Comparison of ENCODE assay signal across 9 cellular contexts in genomic region chr10:43421519-43421918, GRCh38. TPM values are rescaled to one million over a fixed set of nuclear protein-coding genes. Genes with fewer than 3 reads are reported as not detected.
DNase-seq lines count a peak whose midpoint lies in the region; ATAC-seq and TF ChIP-seq lines count a peak whose summit lies in the region.
"Had no signal": no experiment of that assay in that cellular context is flagged by ENCODE, and none has a peak within 500 bp of the region (broad histone marks: within the 10 kb centered on the region; RNA-seq: fewer than 3 reads in every experiment).

No MANE protein-coding gene starts in this region.

- no peak overlapping the region for H3K4me2 ChIP-seq in mesenchymal stem cell (ENCODE audit: low read length, poor library complexity, severe bottlenecking)

- H4K91ac ChIP-seq in mesenchymal stem cell (ENCODE audit: low read length): no peak overlapping the region

- TF ChIP-seq POLR2A in heart left ventricle (IDR thresholded peaks at IDR 0.05): no peak

- intact Hi-C loops in heart left ventricle (cut with DNase I): loop anchor here in 4 of 10 donors (1.0 to 2.0 kb wide), 3 partner anchors 15 to 25 kb away; partner anchors contain the start of gene ZNF487 (in 3 of the 4)
- intact Hi-C loops in Right ventricle myocardium superior (cut with DNase I): no loop called here

- no peak overlapping the region for H3K14ac ChIP-seq in mesenchymal stem cell (ENCODE audit: low read length in 2 of 2)

- peaks cover 41% of the 10 kb centered on the region for H3K4me1 Mint-ChIP-seq in activated naive CD8-positive, alpha-beta T cell treated with anti-CD3 and anti-CD28 coated beads, Interleukin-2, amount 10 ng/mL, durations not matched to agents 7 days and 5 days
- H3K4me1 Mint-ChIP-seq in type B pancreatic cell (ENCODE audit: unreplicated experiment): peaks cover 6% of the 10 kb centered on the region

- H3K9ac ChIP-seq in mesenchymal stem cell (ENCODE audit: low read length): peak overlapping the region; percentile 92

- no peaks in the 10 kb centered on the region for H3K79me1 ChIP-seq in mesenchymal stem cell (replicated peaks; ENCODE audit: low read length, poor library complexity, severe bottlenecking)

- H3K4me3 ChIP-seq in heart left ventricle (peak overlapping the region in 10 of 12 donors; percentile 50 to 86 (median 68)), mesenchymal stem cell (ENCODE audit: insufficient read depth in 1 of 2, low read depth in 1 of 2, low read length in 2 of 2) (peak overlapping the region in 1 of 2 experiments; percentile 83)

- H3K4me3 Mint-ChIP-seq in activated naive CD8-positive, alpha-beta T cell treated with anti-CD3 and anti-CD28 coated beads, Interleukin-2, amount 10 ng/mL, durations not matched to agents 7 days and 5 days: peak overlapping the region; percentile 54
- peak overlapping the region; percentile 59 for H3K4me3 Mint-ChIP-seq in type B pancreatic cell

- no peak overlapping the region for H3K4ac ChIP-seq in mesenchymal stem cell (ENCODE audit: low read depth in 1 of 2, low read length in 2 of 2)

- H4K8ac ChIP-seq in mesenchymal stem cell (ENCODE audit: low read length): no peak overlapping the region

- no peak overlapping the region for H3K23ac ChIP-seq in mesenchymal stem cell (ENCODE audit: low read length in 2 of 2)

- DNase-seq in heart left ventricle (no peak), Right ventricle myocardium superior (no peak), mesenchymal stem cell (peak; percentile 26), type B pancreatic cell (ENCODE audit: extremely low spot score, unreplicated experiment) (no peak), D341Med (ENCODE audit: low spot score) (no peak), H4 (ENCODE audit: low spot score) (no peak)
- DNase-seq in activated naive CD8-positive, alpha-beta T cell treated with anti-CD3 and anti-CD28 coated beads, Interleukin-2, amount 10 ng/mL, durations not matched to agents 7 days and 5 days: no peak
- no peak for DNase-seq in stimulated activated CD4-positive, alpha-beta T cell treated with anti-CD3 and anti-CD28 coated beads, Interleukin-4, amount 100 ng/mL, for 24 hours

- H3K27me3 ChIP-seq in heart left ventricle (no peaks in the 10 kb centered on the region), mesenchymal stem cell (ENCODE audit: control insufficient read depth in 1 of 2, insufficient read depth in 1 of 2, low read length in 2 of 2) (no peaks in the 10 kb centered on the region)

- H3K18ac ChIP-seq in mesenchymal stem cell (ENCODE audit: low read depth in 1 of 2, low read length in 2 of 2): no peak overlapping the region

- H2BK15ac ChIP-seq in mesenchymal stem cell (ENCODE audit: low read depth, poor library complexity, severe bottlenecking): no peak overlapping the region

- H2BK12ac ChIP-seq in mesenchymal stem cell (ENCODE audit: low read length in 2 of 2): no peak overlapping the region

- no peak overlapping the region for H2AK5ac ChIP-seq in mesenchymal stem cell (ENCODE audit: low read length, severe bottlenecking)

- H3K9me3 ChIP-seq in heart left ventricle (no peaks in the 10 kb centered on the region), mesenchymal stem cell (ENCODE audit: control insufficient read depth, low read length) (no peaks in the 10 kb centered on the region)

- no peak overlapping the region for H2AFZ ChIP-seq in mesenchymal stem cell (ENCODE audit: low read depth, low read length)

- POLR2A ChIA-PET in activated naive CD8-positive, alpha-beta T cell treated with anti-CD3 and anti-CD28 coated beads, Interleukin-2, amount 10 ng/mL, durations not matched to agents 7 days and 5 days (lab: Charles Lee): interaction anchor here (1.0 to 4.9 kb wide), 5 partner anchors 13 to 27 kb away, joined by 5 to 137 read pairs (median 9); partner anchors contain the start of genes HNRNPF and ZNF487

- WGBS in heart left ventricle, 4 donors: 81 to 90% (median 88%) methylated on average over 5 to 6 of the region's 6 CpGs
- WGBS in mesenchymal stem cell: 99% methylated on average over 6 of the region's 6 CpGs

- peaks cover 1% of the 10 kb centered on the region for H3K36me3 Mint-ChIP-seq in activated naive CD8-positive, alpha-beta T cell treated with anti-CD3 and anti-CD28 coated beads, Interleukin-2, amount 10 ng/mL, durations not matched to agents 7 days and 5 days
- H3K36me3 Mint-ChIP-seq in type B pancreatic cell: no peaks in the 10 kb centered on the region

- H3K4me1 ChIP-seq in heart left ventricle: peaks cover 0 to 42% (median 9%) of the 10 kb centered on the region in 12 donors
- H3K4me1 ChIP-seq in mesenchymal stem cell (ENCODE audit: control insufficient read depth, insufficient read depth, low read depth, low read length): peaks cover 6% of the 10 kb centered on the region

- H3K36me3 ChIP-seq in heart left ventricle: peaks cover 0 to 6% (median 0%) of the 10 kb centered on the region in 9 donors
- no peaks in the 10 kb centered on the region for H3K36me3 ChIP-seq in mesenchymal stem cell (ENCODE audit: control insufficient read depth in 1 of 2, insufficient read depth in 2 of 2, low read depth in 1 of 2, low read length in 2 of 2)

- ATAC-seq in heart left ventricle (no peak), Right ventricle myocardium superior (ENCODE audit: poor library complexity) (no peak)
- ATAC-seq in activated naive CD8-positive, alpha-beta T cell treated with anti-CD3 and anti-CD28 coated beads, Interleukin-2, amount 10 ng/mL, durations not matched to agents 7 days and 5 days (ENCODE audit: low read depth): no peak

- H3K27ac ChIP-seq in heart left ventricle (peak overlapping the region; percentile 95 to 100 (median 98)), mesenchymal stem cell (ENCODE audit: low read length, poor library complexity, severe bottlenecking) (no peak overlapping the region)

- no peaks in the 10 kb centered on the region for H3K9me3 Mint-ChIP-seq in activated naive CD8-positive, alpha-beta T cell treated with anti-CD3 and anti-CD28 coated beads, Interleukin-2, amount 10 ng/mL, durations not matched to agents 7 days and 5 days
- peaks cover 4% of the 10 kb centered on the region for H3K9me3 Mint-ChIP-seq in type B pancreatic cell

- no peak overlapping the region for H2BK5ac ChIP-seq in mesenchymal stem cell (ENCODE audit: low read depth, low read length, poor library complexity, severe bottlenecking)

- no peak for TF ChIP-seq CTCF in heart left ventricle (IDR thresholded peaks at IDR 0.05)
- no peak for TF ChIP-seq CTCF in type B pancreatic cell (conservative IDR thresholded peaks at IDR 0.05)

- H3K27me3 Mint-ChIP-seq in activated naive CD8-positive, alpha-beta T cell treated with anti-CD3 and anti-CD28 coated beads, Interleukin-2, amount 10 ng/mL, durations not matched to agents 7 days and 5 days: no peaks in the 10 kb centered on the region
- no peaks in the 10 kb centered on the region for H3K27me3 Mint-ChIP-seq in type B pancreatic cell

- H2BK120ac ChIP-seq in mesenchymal stem cell (ENCODE audit: low read depth, low read length): no peak overlapping the region

- peak overlapping the region; percentile 69 for H3K27ac Mint-ChIP-seq in activated naive CD8-positive, alpha-beta T cell treated with anti-CD3 and anti-CD28 coated beads, Interleukin-2, amount 10 ng/mL, durations not matched to agents 7 days and 5 days
- peak overlapping the region; percentile 40 for H3K27ac Mint-ChIP-seq in type B pancreatic cell

RNA-seq across cellular contexts. Expression of gene HNRNPF, which starts 12.5 kb away (rescaled TPM):
- 100 to 1,000 TPM in 1 of 9 donors, 10 to 100 TPM in 8; 60.4 to 142 (median 79.1) TPM for total RNA-seq in heart left ventricle
- polyA plus RNA-seq in heart left ventricle: 10 to 100 TPM; 24.0 to 95.2 TPM
- total RNA-seq in Right ventricle myocardium superior: 77.5 TPM
- total RNA-seq in activated naive CD8-positive, alpha-beta T cell treated with anti-CD3 and anti-CD28 coated beads, Interleukin-2, amount 10 ng/mL, durations not matched to agents 7 days and 5 days: 100 to 1,000 TPM; 347 to 351 TPM
- polyA plus RNA-seq in mesenchymal stem cell (2013, experiment 1 of 2): 115 TPM
- polyA plus RNA-seq in mesenchymal stem cell (2013, experiment 2 of 2): 117 TPM
- 220 and 287 TPM in 2 replicates for total RNA-seq in type B pancreatic cell (ENCODE audit: low replicate concordance)
- 238 and 256 TPM in 2 replicates for total RNA-seq in H4 (2014; rRNA removed; shearing (Covaris generic))

RNA-seq across cellular contexts. Expression of gene ZNF487, which starts 15.4 kb away (rescaled TPM):
- total RNA-seq in heart left ventricle (1 to 10 TPM; 1.8 to 5.1 (median 2.4) TPM), Right ventricle myocardium superior (2.0 TPM), type B pancreatic cell (ENCODE audit: low replicate concordance) (3.5 and 6.4 TPM in 2 replicates)
- polyA plus RNA-seq in heart left ventricle: 1 to 10 TPM; 2.2 to 3.4 TPM
- total RNA-seq in activated naive CD8-positive, alpha-beta T cell treated with anti-CD3 and anti-CD28 coated beads, Interleukin-2, amount 10 ng/mL, durations not matched to agents 7 days and 5 days: 1 to 10 TPM; 3.3 to 3.4 TPM
- polyA plus RNA-seq in mesenchymal stem cell (2013, experiment 1 of 2): 3.1 TPM
- 3.3 TPM for polyA plus RNA-seq in mesenchymal stem cell (2013, experiment 2 of 2)
- 0.66 and 1.4 TPM in 2 replicates for total RNA-seq in H4 (2014; rRNA removed; shearing (Covaris generic))

RNA-seq across cellular contexts. Expression of gene FXYD4, which starts 50.1 kb away (rescaled TPM):
- total RNA-seq in heart left ventricle (not detected), Right ventricle myocardium superior (not detected), type B pancreatic cell (ENCODE audit: low replicate concordance) (0.97 and 3.1 TPM in 2 replicates)
- under 1 TPM in 1 of 2 donors, not detected in 1; 0.14 TPM for polyA plus RNA-seq in heart left ventricle
- total RNA-seq in activated naive CD8-positive, alpha-beta T cell treated with anti-CD3 and anti-CD28 coated beads, Interleukin-2, amount 10 ng/mL, durations not matched to agents 7 days and 5 days: not detected
- polyA plus RNA-seq in mesenchymal stem cell (2013, experiment 1 of 2): not detected
- polyA plus RNA-seq in mesenchymal stem cell (2013, experiment 2 of 2): not detected
- total RNA-seq in H4 (2014; rRNA removed; shearing (Covaris generic)): not detected in 2 replicates
- total RNA-seq: kidney epithelial cell had no signal
